Comparison of ENCODE assay signal across 1 cellular context in genomic region chr3:52770581-52771333, GRCh38.
TF ChIP-seq lines count a peak whose summit lies in the region.

TSS of gene NEK4 (minus strand) at chr3:52770940. CDS start at chr3:52770746, 194 bp downstream.

TF ChIP-seq in HepG2, 621 proteins besides CTCF, POLR2A, EP300 and RAD21 (continued from another document and continues in another):
- TF ChIP-seq FOXO1 (CRISPR knock-in tag; IDR thresholded peaks at IDR 0.05) = peak; percentile 66
- no peak for TF ChIP-seq ZNF18 (CRISPR knock-in tag; IDR thresholded peaks at IDR 0.05; ENCODE audit: insufficient replicate concordance)
- no peak for TF ChIP-seq PHB2 (IDR thresholded peaks at IDR 0.05; ENCODE audit: partially characterized antibody)
- no peak for TF ChIP-seq ZNF362 (CRISPR knock-in tag; IDR thresholded peaks at IDR 0.05; ENCODE audit: borderline replicate concordance)
- peak; percentile 24; the same call in 1 of the 2 replicates for TF ChIP-seq ZKSCAN8 (CRISPR knock-in tag; IDR thresholded peaks at IDR 0.05; ENCODE audit: borderline replicate concordance)
- no peak for TF ChIP-seq ZNF646 (CRISPR knock-in tag; IDR thresholded peaks at IDR 0.05)
- no peak for TF ChIP-seq RARG (CRISPR knock-in tag; IDR thresholded peaks at IDR 0.05; ENCODE audit: low read depth)
- TF ChIP-seq SAP130 (CRISPR knock-in tag; IDR thresholded peaks at IDR 0.05; ENCODE audit: low read depth) = peak; percentile 86
- TF ChIP-seq ELF4 (CRISPR knock-in tag; IDR thresholded peaks at IDR 0.05; ENCODE audit: borderline replicate concordance) = no peak
- 0 out of 2 replicates have a peak, but pooled peaks have one; percentile 53 for TF ChIP-seq ZBED4 (CRISPR knock-in tag; IDR thresholded peaks at IDR 0.05; ENCODE audit: borderline replicate concordance)
- no peak for TF ChIP-seq DNMT1 (CRISPR knock-in tag; IDR thresholded peaks at IDR 0.05)
- no peak for TF ChIP-seq TCF12 (IDR thresholded peaks at IDR 0.05)
- no peak for TF ChIP-seq TCF12 (CRISPR knock-in tag; IDR thresholded peaks at IDR 0.05)
- TF ChIP-seq ZNF597 (CRISPR knock-in tag; IDR thresholded peaks at IDR 0.05) = no peak
- TF ChIP-seq SETDB1 (CRISPR knock-in tag; IDR thresholded peaks at IDR 0.05; ENCODE audit: borderline replicate concordance) = no peak
- TF ChIP-seq SNRNP70 (IDR thresholded peaks at IDR 0.05; ENCODE audit: low read depth, low read length) = no peak
- TF ChIP-seq ZNF3 (CRISPR knock-in tag; IDR thresholded peaks at IDR 0.05) = no peak
- TF ChIP-seq ZNF570 (CRISPR knock-in tag; IDR thresholded peaks at IDR 0.05; ENCODE audit: borderline replicate concordance) = no peak
- no peak for TF ChIP-seq ZNF773 (CRISPR knock-in tag; IDR thresholded peaks at IDR 0.05; ENCODE audit: borderline replicate concordance)
- no peak for TF ChIP-seq GTF3A (CRISPR knock-in tag; conservative IDR thresholded peaks at IDR 0.05)
- TF ChIP-seq TBX2 (CRISPR knock-in tag; IDR thresholded peaks at IDR 0.05; ENCODE audit: borderline replicate concordance) = peak; percentile 53; the same call in 1 of the 2 replicates
- TF ChIP-seq ZBTB2 (CRISPR knock-in tag; IDR thresholded peaks at IDR 0.05; ENCODE audit: low read depth) = peak; percentile 58
- TF ChIP-seq SIX4 (CRISPR knock-in tag; IDR thresholded peaks at IDR 0.05) = no peak
- TF ChIP-seq ZBTB14 (CRISPR knock-in tag; IDR thresholded peaks at IDR 0.05) = no peak; the same call in 1 of the 2 replicates
- TF ChIP-seq NPAS2 (CRISPR knock-in tag; IDR thresholded peaks at IDR 0.05; ENCODE audit: borderline replicate concordance) = no peak
- TF ChIP-seq WIZ (CRISPR knock-in tag; IDR thresholded peaks at IDR 0.05) = no peak
- TF ChIP-seq ZNF530 (CRISPR knock-in tag; IDR thresholded peaks at IDR 0.05; ENCODE audit: low read depth) = no peak
- TF ChIP-seq ZNF260 (CRISPR knock-in tag; IDR thresholded peaks at IDR 0.05; ENCODE audit: borderline replicate concordance, low read depth) = no peak
- 0 out of 2 replicates have a peak, but pooled peaks have one; percentile 27 for TF ChIP-seq ZNF589 (CRISPR knock-in tag; conservative IDR thresholded peaks at IDR 0.05)
- TF ChIP-seq SMYD3 (CRISPR knock-in tag; IDR thresholded peaks at IDR 0.05) = no peak
- TF ChIP-seq ZNF512 (CRISPR knock-in tag; IDR thresholded peaks at IDR 0.05) = no peak
- peak; percentile 87; the same call in 1 of the 2 replicates for TF ChIP-seq GMEB1 (CRISPR knock-in tag; IDR thresholded peaks at IDR 0.05; ENCODE audit: borderline replicate concordance)
- TF ChIP-seq ZNF598 (CRISPR knock-in tag; IDR thresholded peaks at IDR 0.05; ENCODE audit: borderline replicate concordance) = peak; percentile 80
- no peak for TF ChIP-seq ZNF205 (CRISPR knock-in tag; IDR thresholded peaks at IDR 0.05)
- TF ChIP-seq ZNF816 (CRISPR knock-in tag; IDR thresholded peaks at IDR 0.05; ENCODE audit: borderline replicate concordance) = no peak
- TF ChIP-seq PCBP1 (IDR thresholded peaks at IDR 0.05; ENCODE audit: borderline replicate concordance, low read depth, low read length) = no peak
- no peak for TF ChIP-seq ZNF329 (CRISPR knock-in tag; IDR thresholded peaks at IDR 0.05; ENCODE audit: low read depth)
- no peak for TF ChIP-seq ZNF34 (CRISPR knock-in tag; IDR thresholded peaks at IDR 0.05; ENCODE audit: borderline replicate concordance)
- TF ChIP-seq ZFYVE20 (CRISPR knock-in tag; IDR thresholded peaks at IDR 0.05; ENCODE audit: borderline replicate concordance, low read depth) = no peak
- TF ChIP-seq ZNF17 (CRISPR knock-in tag; IDR thresholded peaks at IDR 0.05) = no peak
- TF ChIP-seq FOXJ3 (CRISPR knock-in tag; IDR thresholded peaks at IDR 0.05; ENCODE audit: borderline replicate concordance) = peak; percentile 60
- no peak for TF ChIP-seq JUND (CRISPR knock-in tag; IDR thresholded peaks at IDR 0.05)
- peak; percentile 77; the same call in 1 of the 2 replicates for TF ChIP-seq ZNF451 (CRISPR knock-in tag; IDR thresholded peaks at IDR 0.05)
- no peak for TF ChIP-seq ZNF660 (CRISPR knock-in tag; IDR thresholded peaks at IDR 0.05; ENCODE audit: borderline replicate concordance, low read depth)
